In genomic region chr12:108392284-108392683, GRCh38 we compare ENCODE assay signal across 22 cellular contexts. TPM values are rescaled to one million over a fixed set of nuclear protein-coding genes. Genes with fewer than 3 reads are reported as not detected.
"Had no signal": no experiment of that assay in that cellular context is flagged by ENCODE, and none has a peak within 500 bp of the region (broad histone marks: within the 10 kb centered on the region; RNA-seq: fewer than 3 reads in every experiment).

No MANE protein-coding gene starts in this region.

- H3K27ac ChIP-seq: RWPE1 had no signal

- H3K27me3 ChIP-seq: MG63 had no signal

- H3K9me3 ChIP-seq: MG63 had no signal

- H3K27ac Mint-ChIP-seq: T-cell had no signal

- H3K4me3 Mint-ChIP-seq: T-cell had no signal

- H3K36me3 Mint-ChIP-seq: T-cell had no signal

- DNase-seq: IMR-90, Karpas-422, KG1, MG63, NCI-H1092, NCI-H1105 treated with DMSO at 0.1 percent for 48 hours, NCI-H1417 treated with DMSO at 0.1 percent for 48 hours, NCI-H146, NCI-H1694 treated with DMSO at 0.1 percent for 48 hours, NCI-H1930, NCI-H2081, NCI-H2107, NCI-H2227 treated with DMSO at 0.1 percent for 48 hours, NCI-H510A, NCI-H524 treated with DMSO at 0.1 percent for 48 hours, NCI-H69, NCI-H774, SHP77, T-cell had no signal

- H3K4me3 ChIP-seq: MG63 had no signal

- ATAC-seq: HepG2, T-cell had no signal

- H3K4me1 Mint-ChIP-seq: T-cell had no signal

- H3K36me3 ChIP-seq: MG63 had no signal

RNA-seq across cellular contexts. Expression of gene CMKLR1, which starts 53.2 kb away (rescaled TPM):
- total RNA-seq: HepG2, IMR-90, SK-MEL-5 had no signal
- polyA plus RNA-seq: HepG2, IMR-90 had no signal
